Comparison of ENCODE assay signal across 17 cellular contexts in genomic region chr6:166714581-166714980, GRCh38.
"Had no signal": no experiment of that assay in that cellular context is flagged by ENCODE, and none has a peak within 500 bp of the region (broad histone marks: within the 10 kb centered on the region; RNA-seq: fewer than 3 reads in every experiment).

No MANE protein-coding gene starts in this region.

- H3K4me3 ChIP-seq: colonic mucosa, lung, sigmoid colon, skin epidermis, uterus had no signal

- H3K27ac ChIP-seq: colonic mucosa, neutrophil, skin epidermis, uterus had no signal

- DNase-seq: cerebellar nuclear complex; colonic mucosa; effector memory CD4-positive, alpha-beta T cell; glutamatergic neuron; left cardiac atrium; left ventricle myocardium superior; naive thymus-derived CD4-positive, alpha-beta T cell; nephron progenitor cell; sigmoid colon; stimulated activated CD4-positive, alpha-beta T cell treated with anti-CD3 and anti-CD28 coated beads, Interleukin-2, amount 100 ng/mL, for 24 hours; stimulated activated CD4-positive, alpha-beta T cell treated with anti-CD3 and anti-CD28 coated beads, Interleukin-4, amount 100 ng/mL, for 4 hours; stimulated activated naive B cell treated with anti-CD40 and anti-IgM and Interleukin-4, amounts not matched to agents 10 μg/mL and 1 μg/mL and 100 μg/mL, for 72 hours; uterus had no signal

- ATAC-seq: esophagus mucosa; left ventricle myocardium superior; naive thymus-derived CD4-positive, alpha-beta T cell; stimulated activated naive B cell treated with anti-CD40 and anti-IgM and Interleukin-4, amounts not matched to agents 10 μg/mL and 1 μg/mL and 100 μg/mL, for 72 hours had no signal
